11 cellular contexts compared by ENCODE assay signal in genomic region chr14:89422181-89422951, GRCh38. TPM values are rescaled to one million over a fixed set of nuclear protein-coding genes. Genes with fewer than 3 reads are reported as not detected.
DNase-seq lines count a peak whose midpoint lies in the region; ATAC-seq and TF ChIP-seq lines count a peak whose summit lies in the region.
"Had no signal": no experiment of that assay in that cellular context is flagged by ENCODE, and none has a peak within 500 bp of the region (broad histone marks: within the 10 kb centered on the region; RNA-seq: fewer than 3 reads in every experiment).

No MANE protein-coding gene starts in this region.

- H3K4me1 ChIP-seq in hepatocyte (ENCODE audit: insufficient read depth) = peaks cover 24% of the 10 kb centered on the region

- intact Hi-C loops in Calu3 (cut with micrococcal nuclease; ENCODE audit: unreplicated experiment) = loop anchor here (5.0 kb wide), 2 partner anchors 380 to 495 kb away; no protein-coding TSS in a partner anchor

- WGBS in hepatocyte (ENCODE audit: low lambda C conversion rate, missing lambda C conversion rate) = 26% methylated on average over 11 of the region's 11 CpGs

- H4K20me1 ChIP-seq in hepatocyte (ENCODE audit: insufficient read depth, poor library complexity, severe bottlenecking) = no peaks in the 10 kb centered on the region

- H3K27me3 ChIP-seq in hepatocyte = no peaks in the 10 kb centered on the region

- peaks cover 6% of the 10 kb centered on the region for H3K36me3 Mint-ChIP-seq in Calu3 (ENCODE audit: insufficient read depth, unreplicated experiment)

- TF ChIP-seq CTCF in Calu3 (IDR thresholded peaks at IDR 0.05; ENCODE audit: unreplicated experiment) = no peak
- no peak for TF ChIP-seq CTCF in hepatocyte (IDR thresholded peaks at IDR 0.05; ENCODE audit: poor library complexity)

- H2AFZ ChIP-seq in hepatocyte = no peak overlapping the region

- peaks cover 16% of the 10 kb centered on the region for H3K4me1 Mint-ChIP-seq in Calu3 (ENCODE audit: low read depth, unreplicated experiment)

- no peaks in the 10 kb centered on the region for H3K9me2 ChIP-seq in hepatocyte (replicated peaks; ENCODE audit: insufficient read depth)

- no TSS peak for BruUV-seq in Calu3 (replicated peaks; lab: Mats Ljungman, UMichigan)

- H3K9me3 ChIP-seq in hepatocyte (ENCODE audit: low read depth) = no peaks in the 10 kb centered on the region

- no peak for ATAC-seq in HG03039 (IDR thresholded peaks at IDR 0.05; ENCODE audit: unreplicated experiment)

- no peaks in the 10 kb centered on the region for H3K9me3 Mint-ChIP-seq in Calu3 (ENCODE audit: low read depth, unreplicated experiment)

- H3K4me3 ChIP-seq in hepatocyte = no peak overlapping the region

- H3K79me2 ChIP-seq in hepatocyte = peaks cover 2% of the 10 kb centered on the region

- CTCF ChIA-PET in Calu3 (lab: Charles Lee) = interaction anchor here (0.5 kb wide), 1 partner anchor 17 kb away, joined by 6 read pairs; no protein-coding TSS in a partner anchor

- no peak overlapping the region for H3K4me3 Mint-ChIP-seq in Calu3 (ENCODE audit: low read depth, unreplicated experiment)

- H3K4me2 ChIP-seq in hepatocyte = peak overlapping the region; percentile 56

- no peak overlapping the region for H3K27ac Mint-ChIP-seq in Calu3 (ENCODE audit: unreplicated experiment)

- H3K27ac ChIP-seq in hepatocyte = peak overlapping the region; percentile 19

- H3K36me3 ChIP-seq in hepatocyte (replicated peaks; ENCODE audit: insufficient read depth, low read depth) = no peaks in the 10 kb centered on the region

- DNase-seq in Calu3 (peak; percentile 1), hepatocyte (ENCODE audit: low spot score) (peak; percentile 71), NCI-H1048 (lab: John Stamatoyannopoulos, UW) (no peak), SHP77 treated with DMSO at 0.1 percent for 48 hours (lab: John Stamatoyannopoulos, UW) (no peak)
- DNase-seq in activated CD4-positive, alpha-beta T cell treated with anti-CD3 and anti-CD28 coated beads, Interleukin-2, amount 50 U/mL, for 48 hours = peak; percentile 57 to 69
- DNase-seq in stimulated activated CD4-positive, alpha-beta T cell treated with anti-CD3 and anti-CD28 coated beads, Interleukin-12 subunit alpha, Interleukin-12 subunit beta, amount 100 ng/mL, for 4 hours = peak; percentile 58
- DNase-seq in NK-92 treated with Interleukin-12 subunit alpha and Interleukin-12 subunit beta, amount 100 ng/mL, for 24 hours (lab: John Stamatoyannopoulos, UW) = no peak
- DNase-seq: cerebellar nuclear complex, H7, NCI-H446 had no signal

- H3K27me3 Mint-ChIP-seq in Calu3 (ENCODE audit: unreplicated experiment) = no peaks in the 10 kb centered on the region

RNA-seq across cellular contexts. Expression of gene FOXN3, which starts 5.3 kb away (rescaled TPM):
- total RNA-seq in Calu3 (2022) (11.8 and 12.1 TPM in 2 replicates), hepatocyte (38.9 and 47.6 TPM in 2 replicates)
- 36.7 and 42.2 TPM in 2 replicates for polyA plus RNA-seq in hepatocyte

Comparison
In these comparisons a context has a peak if more than half of its experiments do, and no peak if none do; other contexts are left out.
1. DNase-seq: peak in Calu3 (single experiment), activated CD4-positive, alpha-beta T cell treated with anti-CD3 and anti-CD28 coated beads, Interleukin-2, amount 50 U/mL, for 48 hours (2 of 2), hepatocyte (single experiment) and stimulated activated CD4-positive, alpha-beta T cell treated with anti-CD3 and anti-CD28 coated beads, Interleukin-12 subunit alpha, Interleukin-12 subunit beta, amount 100 ng/mL, for 4 hours (single experiment); none in NCI-H1048 (single experiment), SHP77 treated with DMSO at 0.1 percent for 48 hours (single experiment) and NK-92 treated with Interleukin-12 subunit alpha and Interleukin-12 subunit beta, amount 100 ng/mL, for 24 hours (single experiment).